In genomic region chr17:61401280-61402072, GRCh38 we compare ENCODE assay signal across 9 cellular contexts. TPM values are rescaled to one million over a fixed set of nuclear protein-coding genes. Genes with fewer than 3 reads are reported as not detected.
DNase-seq lines count a peak whose midpoint lies in the region; ATAC-seq and TF ChIP-seq lines count a peak whose summit lies in the region.
"Had no signal": no experiment of that assay in that cellular context is flagged by ENCODE, and none has a peak within 500 bp of the region (broad histone marks: within the 10 kb centered on the region; RNA-seq: fewer than 3 reads in every experiment).

No MANE protein-coding gene starts in this region.

- DNase-seq in BJ (ENCODE audit: low read depth) = no peak
- DNase-seq in SJSA1 (ENCODE audit: low read depth in 1 of 2, low spot score in 2 of 2) = no peak
- peak; percentile 41 to 66 for DNase-seq in fibroblast of lung (ENCODE audit: low read depth in 2 of 2)
- DNase-seq in trophoblast cell = no peak
- no peak for DNase-seq in erythroblast (lab: John Stamatoyannopoulos, UW)
- no peak for DNase-seq in RPMI8226
- DNase-seq in AG08396 (ENCODE audit: low spot score) = no peak
- DNase-seq: NCI-H2107 had no signal

- H3K4me3 ChIP-seq in BJ (ENCODE audit: low read depth, low read length) = peak overlapping the region; percentile 78
- peak overlapping the region; percentile 96 for H3K4me3 ChIP-seq in SJSA1
- peak overlapping the region; percentile 75 to 100 (median 94) for H3K4me3 ChIP-seq in fibroblast of lung (replicated peaks in 1 of 4; ENCODE audit: control extremely low read depth in 1 of 4, insufficient read depth in 1 of 4, low read depth in 3 of 4, low read length in 4 of 4)
- peak overlapping the region; percentile 23 for H3K4me3 ChIP-seq in trophoblast cell (ENCODE audit: low read depth, low read length)

- no peak overlapping the region for H2BK120ac ChIP-seq in trophoblast cell (ENCODE audit: insufficient read depth, low read length, poor library complexity)

- H3K4me1 ChIP-seq in SJSA1 (replicated peaks) (peaks cover 36% of the 10 kb centered on the region), fibroblast of lung (ENCODE audit: control insufficient read depth, extremely low read depth, insufficient read depth, low read length) (no peaks in the 10 kb centered on the region), trophoblast cell (ENCODE audit: control insufficient read depth in 1 of 2, insufficient read depth in 2 of 2, low read length in 2 of 2) (peaks cover 17 to 50% of the 10 kb centered on the region in 2 experiments)

- peak overlapping the region; percentile 66 for H3K4me2 ChIP-seq in fibroblast of lung (ENCODE audit: extremely low read depth, insufficient read depth, low read length)
- no peak overlapping the region for H3K4me2 ChIP-seq in trophoblast cell (ENCODE audit: low read length)

- H3K14ac ChIP-seq in trophoblast cell (ENCODE audit: low read length) = no peak overlapping the region

- no peak overlapping the region for H2BK5ac ChIP-seq in trophoblast cell (ENCODE audit: low read depth, low read length, poor library complexity)

- H3K36me3 ChIP-seq in BJ (ENCODE audit: control insufficient read depth, insufficient read depth, low read length) (peaks cover 22% of the 10 kb centered on the region), SJSA1 (peaks cover 51% of the 10 kb centered on the region), fibroblast of lung (ENCODE audit: control insufficient read depth, insufficient read depth, low read length) (peaks cover 48% of the 10 kb centered on the region), trophoblast cell (ENCODE audit: control insufficient read depth in 1 of 2, insufficient read depth in 2 of 2, low read length in 2 of 2) (no peaks in the 10 kb centered on the region)

- H4K20me1 ChIP-seq in fibroblast of lung (ENCODE audit: control insufficient read depth, extremely low read depth, insufficient read depth, low read length) = no peaks in the 10 kb centered on the region

- CTCF ChIA-PET in BJ (lab: Yijun Ruan, JAX) = interaction anchor here (0.8 to 3.1 kb wide), 7 partner anchors 8 to 681 kb away, joined by 3 to 18 read pairs (median 3); no protein-coding TSS in a partner anchor

- ATAC-seq in HG03108 (IDR thresholded peaks at IDR 0.05; ENCODE audit: unreplicated experiment) = no peak

- H4K8ac ChIP-seq in trophoblast cell (ENCODE audit: low read depth, low read length) = no peak overlapping the region

- H4K91ac ChIP-seq in trophoblast cell (ENCODE audit: low read depth, low read length) = no peak overlapping the region

- H3K79me1 ChIP-seq in trophoblast cell (ENCODE audit: low read length) = peaks cover 2% of the 10 kb centered on the region

- no peak overlapping the region for H3K18ac ChIP-seq in trophoblast cell (ENCODE audit: low read length)

- H2AK5ac ChIP-seq in trophoblast cell (ENCODE audit: low read length) = no peak overlapping the region

- no peak overlapping the region for H3K4ac ChIP-seq in trophoblast cell (ENCODE audit: low read depth, low read length)

- no peak overlapping the region for H3K23ac ChIP-seq in trophoblast cell (ENCODE audit: low read length)

- H2AFZ ChIP-seq in fibroblast of lung (ENCODE audit: low read length) (no peak overlapping the region), trophoblast cell (ENCODE audit: insufficient read depth, low read length, poor library complexity) (no peak overlapping the region)

- POLR2A ChIA-PET in BJ (lab: Charles Lee) = no interaction called here

- H3K79me2 ChIP-seq in fibroblast of lung (ENCODE audit: control insufficient read depth, insufficient read depth, low read length) = peaks cover 95% of the 10 kb centered on the region
- H3K79me2 ChIP-seq in trophoblast cell (ENCODE audit: control insufficient read depth, insufficient read depth, low read length, poor library complexity) = no peaks in the 10 kb centered on the region

- H3K27me3 ChIP-seq in BJ (ENCODE audit: control insufficient read depth, insufficient read depth, low read length) (no peaks in the 10 kb centered on the region), SJSA1 (replicated peaks) (no peaks in the 10 kb centered on the region), fibroblast of lung (ENCODE audit: control insufficient read depth, insufficient read depth, low read length) (no peaks in the 10 kb centered on the region), trophoblast cell (ENCODE audit: insufficient read depth, low read length) (peaks cover 85% of the 10 kb centered on the region)

- H3K9me3 ChIP-seq in SJSA1 (replicated peaks) = peaks cover 13% of the 10 kb centered on the region
- no peaks in the 10 kb centered on the region for H3K9me3 ChIP-seq in fibroblast of lung (ENCODE audit: control insufficient read depth, insufficient read depth, low read depth, low read length)
- H3K9me3 ChIP-seq in trophoblast cell (ENCODE audit: insufficient read depth, low read depth, low read length) = peaks cover 19% of the 10 kb centered on the region

- no peak overlapping the region for H2BK12ac ChIP-seq in trophoblast cell (ENCODE audit: low read length)

- TF ChIP-seq POLR2A in erythroblast (IDR thresholded peaks at IDR 0.05; ENCODE audit: low read length) = no peak

- no peak for TF ChIP-seq CTCF in BJ (IDR thresholded peaks at IDR 0.05; ENCODE audit: insufficient read depth, low read depth, low read length)
- TF ChIP-seq CTCF in fibroblast of lung (conservative IDR thresholded peaks at IDR 0.05 in 1 of 2, IDR thresholded peaks at IDR 0.05 in 1 of 2; ENCODE audit: low read depth in 1 of 2, low read length in 2 of 2) = no peak

- H3K27ac ChIP-seq in SJSA1 (no peak overlapping the region), fibroblast of lung (ENCODE audit: insufficient read depth, low read length) (peak overlapping the region; percentile 92), trophoblast cell (ENCODE audit: low read depth, low read length) (no peak overlapping the region)

- whole genome bisulfite sequencing in trophoblast cell (ENCODE audit: extremely low coverage, insufficient coverage, insufficient read length) = no CpG with 5 or more reads among the region's 29 CpGs

- no peak overlapping the region for H4K12ac ChIP-seq in trophoblast cell (ENCODE audit: low read depth, low read length)

- H3K9ac ChIP-seq in fibroblast of lung (ENCODE audit: insufficient read depth, low read length) = peak overlapping the region; percentile 87
- H3K9ac ChIP-seq in trophoblast cell (ENCODE audit: low read length) = no peak overlapping the region

RNA-seq across cellular contexts. Expression of gene TBX2, which starts 1.8 kb away (rescaled TPM):
- polyA plus RNA-seq in BJ (2011; rRNA removed) = 4.3 and 7.8 TPM in 2 replicates
- polyA minus RNA-seq in BJ (2011; rRNA and poly(A)+ RNA removed) = 8.2 and 9.0 TPM in 2 replicates
- 6.4 and 6.8 TPM in 2 replicates for total RNA-seq in SJSA1 (2014; rRNA removed; shearing (Covaris generic))
- 98.1 and 148 TPM in 2 replicates for total RNA-seq in fibroblast of lung
- polyA plus RNA-seq in fibroblast of lung = 40.5 and 64.9 TPM in 2 replicates
- polyA plus RNA-seq in fibroblast of lung (2012) = 86.7 and 151 TPM in 2 replicates
- polyA minus RNA-seq in fibroblast of lung (ENCODE audit: low replicate concordance) = 102 and 172 TPM in 2 replicates
- polyA plus RNA-seq in trophoblast cell (2013) = 2.7 and 3.0 TPM in 2 replicates

RNA-seq across cellular contexts. Expression of gene TBX4, which starts 50.7 kb away (rescaled TPM):
- polyA plus RNA-seq in BJ (2011; rRNA removed) (2.8 and 3.7 TPM in 2 replicates), fibroblast of lung (84.3 and 93.9 TPM in 2 replicates)
- polyA minus RNA-seq in BJ (2011; rRNA and poly(A)+ RNA removed) = 2.3 and 2.4 TPM in 2 replicates
- total RNA-seq in SJSA1 (2014; rRNA removed; shearing (Covaris generic)) = 0.05 TPM in 1 of 2 replicates, not detected in the other
- total RNA-seq in fibroblast of lung = 35.2 and 44.1 TPM in 2 replicates
- 55.1 and 85.4 TPM in 2 replicates for polyA plus RNA-seq in fibroblast of lung (2012)
- 133 and 151 TPM in 2 replicates for polyA minus RNA-seq in fibroblast of lung (ENCODE audit: low replicate concordance)
- polyA plus RNA-seq in trophoblast cell (2013) = 0.93 and 0.97 TPM in 2 replicates

Comparison
In these comparisons a context has a peak if more than half of its experiments do, and no peak if none do; other contexts are left out.
1. DNase-seq: peak in fibroblast of lung (2 of 2); none in BJ (single experiment), SJSA1 (0 of 2), trophoblast cell (0 of 2), erythroblast (0 of 2), RPMI8226 (single experiment) and AG08396 (single experiment).
2. H3K4me3 ChIP-seq: peak in every context shown above with its lines; median percentile 96 in SJSA1; 94 in fibroblast of lung; 78 in BJ; 23 in trophoblast cell.
3. RNA of gene TBX2, which starts 1.8 kb away (total RNA-seq): 98.1 to 148 TPM in fibroblast of lung; 6.4 to 6.8 TPM in SJSA1; every median in the first group is over 10 times any median in the second.
4. RNA of gene TBX4, which starts 50.7 kb away (total RNA-seq): 35.2 to 44.1 TPM in fibroblast of lung; 0.05 TPM in SJSA1; every median in the first group is over 10 times any median in the second.